Comparison of ENCODE assay signal across 11 cellular contexts in genomic region chr12:46556105-46556559, GRCh38.
DNase-seq lines count a peak whose midpoint lies in the region; ATAC-seq and TF ChIP-seq lines count a peak whose summit lies in the region.
"Had no signal": no experiment of that assay in that cellular context is flagged by ENCODE, and none has a peak within 500 bp of the region (broad histone marks: within the 10 kb centered on the region; RNA-seq: fewer than 3 reads in every experiment).

No MANE protein-coding gene starts in this region.

- H3K9me3 ChIP-seq in lung (ENCODE audit: control insufficient read depth in 2 of 2, insufficient read depth in 1 of 2, low read length in 1 of 2) = no peaks in the 10 kb centered on the region
- no peaks in the 10 kb centered on the region for H3K9me3 ChIP-seq in WERI-Rb-1 (ENCODE audit: severe bottlenecking)

- H3K4me3 Mint-ChIP-seq in stimulated activated naive CD8-positive, alpha-beta T cell treated with anti-CD3 and anti-CD28 coated beads, Interleukin-15, Interleukin-2, amounts not matched to agents 100 ng/mL and 50 ng/mL, for 24 hours = no peak overlapping the region
- H3K4me3 Mint-ChIP-seq: CD14-positive monocyte had no signal

- H3K4me3 ChIP-seq in coronary artery (no peak overlapping the region), lung (no peak overlapping the region), WERI-Rb-1 (ENCODE audit: low read depth, low read length) (no peak overlapping the region)

- 60 to 83% methylated on average over 2 of the region's 2 CpGs for WGBS in lung, 2 donors

- ATAC-seq in stimulated activated naive CD8-positive, alpha-beta T cell treated with anti-CD3 and anti-CD28 coated beads, Interleukin-15, Interleukin-2, amounts not matched to agents 100 U/mL and 50 U/mL, for 24 hours = no peak
- peak; percentile 53 for ATAC-seq in lung (ENCODE audit: insufficient read depth, low FRiP score)

- H3K27me3 ChIP-seq in lung (ENCODE audit: control insufficient read depth, insufficient read depth) = no peaks in the 10 kb centered on the region
- no peaks in the 10 kb centered on the region for H3K27me3 ChIP-seq in WERI-Rb-1 (ENCODE audit: insufficient read depth, low read depth, severe bottlenecking)

- H3K9me3 Mint-ChIP-seq in stimulated activated naive CD8-positive, alpha-beta T cell treated with anti-CD3 and anti-CD28 coated beads, Interleukin-15, Interleukin-2, amounts not matched to agents 100 ng/mL and 50 ng/mL, for 24 hours = peaks cover 8% of the 10 kb centered on the region

- H3K36me3 ChIP-seq in lung (ENCODE audit: control insufficient read depth in 2 of 2, insufficient read depth in 2 of 2, low read length in 2 of 2) (no peaks in the 10 kb centered on the region), WERI-Rb-1 (no peaks in the 10 kb centered on the region)

- peak overlapping the region; percentile 24 to 47 for H3K27ac ChIP-seq in coronary artery
- peak overlapping the region in 1 of 2 donors; percentile 78 for H3K27ac ChIP-seq in lung (ENCODE audit: low read depth in 1 of 2, low read length in 1 of 2)
- no peak overlapping the region for H3K27ac ChIP-seq in WERI-Rb-1

- DNase-seq in stimulated activated naive CD8-positive, alpha-beta T cell treated with anti-CD3 and anti-CD28 coated beads, Interleukin-15, Interleukin-2, amounts not matched to agents 100 U/mL and 50 U/mL, for 24 hours = no peak
- no peak for DNase-seq in coronary artery (ENCODE audit: low spot score)
- DNase-seq in lung (ENCODE audit: low spot score) = no peak
- no peak for DNase-seq in superior temporal gyrus (ENCODE audit: extremely low spot score)
- DNase-seq in HK-2 (ENCODE audit: unreplicated experiment) = no peak
- DNase-seq in activated CD4-positive, alpha-beta T cell treated with anti-CD3 and anti-CD28 coated beads for 48 hours = no peak
- no peak for DNase-seq in WERI-Rb-1
- DNase-seq: NK-92 treated with Interleukin-12 subunit alpha and Interleukin-12 subunit beta, amount 100 ng/mL, for 24 hours; stimulated activated CD4-positive, alpha-beta T cell treated with anti-CD3 and anti-CD28 coated beads, Interleukin-4, amount 100 ng/mL, for 4 hours had no signal

- H3K27ac Mint-ChIP-seq in stimulated activated naive CD8-positive, alpha-beta T cell treated with anti-CD3 and anti-CD28 coated beads, Interleukin-15, Interleukin-2, amounts not matched to agents 100 ng/mL and 50 ng/mL, for 24 hours = peak overlapping the region; percentile 34
- H3K27ac Mint-ChIP-seq: CD14-positive monocyte had no signal

- TF ChIP-seq CTCF in coronary artery (IDR thresholded peaks at IDR 0.05) (no peak), lung (IDR thresholded peaks at IDR 0.05; ENCODE audit: control extremely low read depth, extremely low read depth) (no peak), WERI-Rb-1 (IDR thresholded peaks at IDR 0.05; ENCODE audit: low read depth, low read length) (no peak)

- peaks cover 9% of the 10 kb centered on the region for H3K36me3 Mint-ChIP-seq in stimulated activated naive CD8-positive, alpha-beta T cell treated with anti-CD3 and anti-CD28 coated beads, Interleukin-15, Interleukin-2, amounts not matched to agents 100 ng/mL and 50 ng/mL, for 24 hours (ENCODE audit: low read depth)
- H3K36me3 Mint-ChIP-seq: CD14-positive monocyte had no signal

- peaks cover 0 to 13% of the 10 kb centered on the region in 2 donors for H3K4me1 ChIP-seq in lung (ENCODE audit: control insufficient read depth in 2 of 2, insufficient read depth in 2 of 2, low read length in 2 of 2)

- H3K4me1 Mint-ChIP-seq in stimulated activated naive CD8-positive, alpha-beta T cell treated with anti-CD3 and anti-CD28 coated beads, Interleukin-15, Interleukin-2, amounts not matched to agents 100 ng/mL and 50 ng/mL, for 24 hours (ENCODE audit: low read depth) = peaks cover 47% of the 10 kb centered on the region

- H3K27me3 Mint-ChIP-seq in stimulated activated naive CD8-positive, alpha-beta T cell treated with anti-CD3 and anti-CD28 coated beads, Interleukin-15, Interleukin-2, amounts not matched to agents 100 ng/mL and 50 ng/mL, for 24 hours = no peaks in the 10 kb centered on the region
